Comparison of ENCODE assay signal across 8 cellular contexts in genomic region chr1:213122514-213122929, GRCh38.
A peak's percentile ranks its signal among the peaks of the same experiment; 100 is the strongest.
DNase-seq lines count a peak whose midpoint lies in the region; ATAC-seq, FAIRE-seq and TF ChIP-seq lines count a peak whose summit lies in the region.

No MANE protein-coding gene starts in this region.

- H3K27ac ChIP-seq in dorsolateral prefrontal cortex (peak overlapping the region in 11 of 59 donors; percentile 4 to 50 (median 16)), pancreas (no peak overlapping the region)

- no peak overlapping the region for H3K4me3 ChIP-seq in BE2C (ENCODE audit: low read depth, low read length)
- H3K4me3 ChIP-seq in HFF-Myc (replicated peaks; ENCODE audit: low read depth, low read length): no peak overlapping the region
- no peak overlapping the region for H3K4me3 ChIP-seq in dorsolateral prefrontal cortex
- no peak overlapping the region for H3K4me3 ChIP-seq in pancreas

- H3K36me3 ChIP-seq in BE2C (no peaks in the 10 kb centered on the region), pancreas (no peaks in the 10 kb centered on the region)

- H3K27me3 ChIP-seq in BE2C (no peaks in the 10 kb centered on the region), dorsolateral prefrontal cortex (no peaks in the 10 kb centered on the region), pancreas (no peaks in the 10 kb centered on the region)

- H3K4me1 ChIP-seq in BE2C (peaks cover 3% of the 10 kb centered on the region; the same call in 1 of the 2 replicates), pancreas (peaks cover 0 to 4% (median 0%) of the 10 kb centered on the region in 3 donors)

- ATAC-seq in pancreas (peak; percentile 46 to 81 (median 64)), GM18520 (IDR thresholded peaks at IDR 0.05; ENCODE audit: unreplicated experiment) (no peak), HG03460 (IDR thresholded peaks at IDR 0.05; ENCODE audit: unreplicated experiment) (no peak)

- no peak for DNase-seq in BE2C
- DNase-seq in HFF-Myc (ENCODE audit: extremely low read depth, low read depth): peak; percentile 35
- DNase-seq in NOMO-1 treated with DMSO at 0.1 percent for 48 hours (lab: John Stamatoyannopoulos, UW; ENCODE audit: unreplicated experiment): peak; percentile 57
- no peak for DNase-seq in dorsolateral prefrontal cortex
- DNase-seq in pancreas: no peak
- no peak for DNase-seq in HuH-7.5 (ENCODE audit: low spot score)

- peak; percentile 43; the same call in 1 of the 2 replicates for TF ChIP-seq CTCF in BE2C (IDR thresholded peaks at IDR 0.05; ENCODE audit: low read depth, low read length)
- TF ChIP-seq CTCF in HFF-Myc (IDR thresholded peaks at IDR 0.05; ENCODE audit: low read depth, low read length, missing control alignments): peak; percentile 24
- TF ChIP-seq CTCF in dorsolateral prefrontal cortex (IDR thresholded peaks at IDR 0.05 in 54 of 56, conservative IDR thresholded peaks at IDR 0.05 in 2 of 56; ENCODE audit: low read depth in 1 of 56, partially characterized antibody in 56 of 56): peak; percentile 54 to 94 (median 75)
- TF ChIP-seq CTCF in pancreas (IDR thresholded peaks at IDR 0.05): peak in 3 of 4 donors; percentile 36 to 61 (median 43)

- no peaks in the 10 kb centered on the region for H3K9me3 ChIP-seq in BE2C
- H3K9me3 ChIP-seq in pancreas: no peaks in the 10 kb centered on the region

- peak; percentile 93 for FAIRE-seq in pancreas (lab: Jason Lieb, UNC)

- intact Hi-C loops in dorsolateral prefrontal cortex (cut with DNase I): loop anchor here in 1 of 2 donors (10.0 kb wide), 2 partner anchors 122 to 252 kb away; no protein-coding TSS in a partner anchor
- intact Hi-C loops in pancreas (cut with DNase I): no loop called here

Comparison
In these comparisons a context has a peak if more than half of its experiments do, and no peak if none do; other contexts are left out.
1. DNase-seq: peak in HFF-Myc (single experiment) and NOMO-1 treated with DMSO at 0.1 percent for 48 hours (single experiment); none in BE2C (single experiment), dorsolateral prefrontal cortex (0 of 10), pancreas (0 of 6) and HuH-7.5 (single experiment).
2. CTCF ChIP-seq: peak in every context shown above with its lines; median percentile 75 in dorsolateral prefrontal cortex; 43 in BE2C; 43 in pancreas; 24 in HFF-Myc.
3. ATAC-seq: peak in pancreas (4 of 4); none in GM18520 (single experiment) and HG03460 (single experiment).